Comparison of ENCODE assay signal across 9 cellular contexts in genomic region chr3:150830094-150830681, GRCh38.
DNase-seq lines count a peak whose midpoint lies in the region; ATAC-seq and TF ChIP-seq lines count a peak whose summit lies in the region.
"Had no signal": no experiment of that assay in that cellular context is flagged by ENCODE, and none has a peak within 500 bp of the region (broad histone marks: within the 10 kb centered on the region; RNA-seq: fewer than 3 reads in every experiment).

No MANE protein-coding gene starts in this region.

- peaks cover 3% of the 10 kb centered on the region for H3K9me3 Mint-ChIP-seq in nephron progenitor cell
- H3K9me3 Mint-ChIP-seq: CD4-positive, alpha-beta T cell had no signal

- H3K4me1 Mint-ChIP-seq in nephron progenitor cell, result peaks cover 56% of the 10 kb centered on the region

- peaks cover 5% of the 10 kb centered on the region for H3K27me3 Mint-ChIP-seq in nephron progenitor cell (ENCODE audit: low read depth, poor library complexity)
- H3K27me3 Mint-ChIP-seq: CD4-positive, alpha-beta T cell had no signal

- ATAC-seq in HG02759 (IDR thresholded peaks at IDR 0.05; ENCODE audit: unreplicated experiment) (peak; percentile 47), GM18517 (IDR thresholded peaks at IDR 0.05; ENCODE audit: unreplicated experiment) (no peak)

- no peak overlapping the region for H3K4me3 Mint-ChIP-seq in nephron progenitor cell
- H3K4me3 Mint-ChIP-seq: CD4-positive, alpha-beta T cell had no signal

- no peak overlapping the region for H3K27ac Mint-ChIP-seq in nephron progenitor cell
- H3K27ac Mint-ChIP-seq: CD4-positive, alpha-beta T cell had no signal

- TF ChIP-seq CTCF in nephron progenitor cell (IDR thresholded peaks at IDR 0.05), result peak; percentile 26

- H3K36me3 Mint-ChIP-seq in nephron progenitor cell (ENCODE audit: low read depth), result peaks cover under 1% of the 10 kb centered on the region

- peak; percentile 4 to 8 for DNase-seq in SHP77 (lab: John Stamatoyannopoulos, UW)
- no peak for DNase-seq in SHP77 treated with DMSO at 0.1 percent for 48 hours (lab: John Stamatoyannopoulos, UW)
- peak; percentile 30 for DNase-seq in SW480 (ENCODE audit: low spot score)
- DNase-seq in nephron progenitor cell, result no peak
- DNase-seq in NCI-H510A treated with DMSO at 0.1 percent for 48 hours (lab: John Stamatoyannopoulos, UW), result no peak
- no peak for DNase-seq in NCI-H2029 (lab: John Stamatoyannopoulos, UW)

Comparison
In these comparisons a context has a peak if more than half of its experiments do, and no peak if none do; other contexts are left out.
1. DNase-seq: peak in SHP77 (2 of 2) and SW480 (single experiment); none in SHP77 treated with DMSO at 0.1 percent for 48 hours (single experiment), nephron progenitor cell (single experiment), NCI-H510A treated with DMSO at 0.1 percent for 48 hours (single experiment) and NCI-H2029 (single experiment).